ENCODE assay signal across 1 cellular context in genomic region chr11:206002-206384, GRCh38.
TF ChIP-seq lines count a peak whose summit lies in the region.

No MANE protein-coding gene starts in this region.

TF ChIP-seq in SK-N-SH treated with all-trans-retinoic acid at 6 μM for 48 hours, 23 proteins besides CTCF, POLR2A, EP300 and RAD21 (continued from another document):
- no peak for TF ChIP-seq TSHZ2 (CRISPR knock-in tag; IDR thresholded peaks at IDR 0.05)
- no peak for TF ChIP-seq ARNTL (CRISPR knock-in tag; IDR thresholded peaks at IDR 0.05; ENCODE audit: borderline replicate concordance, low read depth)
- no peak for TF ChIP-seq TCF4 (CRISPR knock-in tag; IDR thresholded peaks at IDR 0.05; ENCODE audit: borderline replicate concordance)
- no peak for TF ChIP-seq GLIS3 (CRISPR knock-in tag; IDR thresholded peaks at IDR 0.05)
- TF ChIP-seq BACH2 (CRISPR knock-in tag; IDR thresholded peaks at IDR 0.05; ENCODE audit: borderline replicate concordance), result no peak
- no peak for TF ChIP-seq ZFP30 (CRISPR knock-in tag; IDR thresholded peaks at IDR 0.05)
- no peak for TF ChIP-seq ISL1 (CRISPR knock-in tag; IDR thresholded peaks at IDR 0.05)
